Comparison of ENCODE assay signal across 1 cellular context in genomic region chr2:239129147-239129896, GRCh38.
TF ChIP-seq lines count a peak whose summit lies in the region.

No MANE protein-coding gene starts in this region.

TF ChIP-seq in GM23338, 12 proteins besides CTCF, POLR2A, EP300 and RAD21 (continued from another document):
- TF ChIP-seq, protein P1, sequence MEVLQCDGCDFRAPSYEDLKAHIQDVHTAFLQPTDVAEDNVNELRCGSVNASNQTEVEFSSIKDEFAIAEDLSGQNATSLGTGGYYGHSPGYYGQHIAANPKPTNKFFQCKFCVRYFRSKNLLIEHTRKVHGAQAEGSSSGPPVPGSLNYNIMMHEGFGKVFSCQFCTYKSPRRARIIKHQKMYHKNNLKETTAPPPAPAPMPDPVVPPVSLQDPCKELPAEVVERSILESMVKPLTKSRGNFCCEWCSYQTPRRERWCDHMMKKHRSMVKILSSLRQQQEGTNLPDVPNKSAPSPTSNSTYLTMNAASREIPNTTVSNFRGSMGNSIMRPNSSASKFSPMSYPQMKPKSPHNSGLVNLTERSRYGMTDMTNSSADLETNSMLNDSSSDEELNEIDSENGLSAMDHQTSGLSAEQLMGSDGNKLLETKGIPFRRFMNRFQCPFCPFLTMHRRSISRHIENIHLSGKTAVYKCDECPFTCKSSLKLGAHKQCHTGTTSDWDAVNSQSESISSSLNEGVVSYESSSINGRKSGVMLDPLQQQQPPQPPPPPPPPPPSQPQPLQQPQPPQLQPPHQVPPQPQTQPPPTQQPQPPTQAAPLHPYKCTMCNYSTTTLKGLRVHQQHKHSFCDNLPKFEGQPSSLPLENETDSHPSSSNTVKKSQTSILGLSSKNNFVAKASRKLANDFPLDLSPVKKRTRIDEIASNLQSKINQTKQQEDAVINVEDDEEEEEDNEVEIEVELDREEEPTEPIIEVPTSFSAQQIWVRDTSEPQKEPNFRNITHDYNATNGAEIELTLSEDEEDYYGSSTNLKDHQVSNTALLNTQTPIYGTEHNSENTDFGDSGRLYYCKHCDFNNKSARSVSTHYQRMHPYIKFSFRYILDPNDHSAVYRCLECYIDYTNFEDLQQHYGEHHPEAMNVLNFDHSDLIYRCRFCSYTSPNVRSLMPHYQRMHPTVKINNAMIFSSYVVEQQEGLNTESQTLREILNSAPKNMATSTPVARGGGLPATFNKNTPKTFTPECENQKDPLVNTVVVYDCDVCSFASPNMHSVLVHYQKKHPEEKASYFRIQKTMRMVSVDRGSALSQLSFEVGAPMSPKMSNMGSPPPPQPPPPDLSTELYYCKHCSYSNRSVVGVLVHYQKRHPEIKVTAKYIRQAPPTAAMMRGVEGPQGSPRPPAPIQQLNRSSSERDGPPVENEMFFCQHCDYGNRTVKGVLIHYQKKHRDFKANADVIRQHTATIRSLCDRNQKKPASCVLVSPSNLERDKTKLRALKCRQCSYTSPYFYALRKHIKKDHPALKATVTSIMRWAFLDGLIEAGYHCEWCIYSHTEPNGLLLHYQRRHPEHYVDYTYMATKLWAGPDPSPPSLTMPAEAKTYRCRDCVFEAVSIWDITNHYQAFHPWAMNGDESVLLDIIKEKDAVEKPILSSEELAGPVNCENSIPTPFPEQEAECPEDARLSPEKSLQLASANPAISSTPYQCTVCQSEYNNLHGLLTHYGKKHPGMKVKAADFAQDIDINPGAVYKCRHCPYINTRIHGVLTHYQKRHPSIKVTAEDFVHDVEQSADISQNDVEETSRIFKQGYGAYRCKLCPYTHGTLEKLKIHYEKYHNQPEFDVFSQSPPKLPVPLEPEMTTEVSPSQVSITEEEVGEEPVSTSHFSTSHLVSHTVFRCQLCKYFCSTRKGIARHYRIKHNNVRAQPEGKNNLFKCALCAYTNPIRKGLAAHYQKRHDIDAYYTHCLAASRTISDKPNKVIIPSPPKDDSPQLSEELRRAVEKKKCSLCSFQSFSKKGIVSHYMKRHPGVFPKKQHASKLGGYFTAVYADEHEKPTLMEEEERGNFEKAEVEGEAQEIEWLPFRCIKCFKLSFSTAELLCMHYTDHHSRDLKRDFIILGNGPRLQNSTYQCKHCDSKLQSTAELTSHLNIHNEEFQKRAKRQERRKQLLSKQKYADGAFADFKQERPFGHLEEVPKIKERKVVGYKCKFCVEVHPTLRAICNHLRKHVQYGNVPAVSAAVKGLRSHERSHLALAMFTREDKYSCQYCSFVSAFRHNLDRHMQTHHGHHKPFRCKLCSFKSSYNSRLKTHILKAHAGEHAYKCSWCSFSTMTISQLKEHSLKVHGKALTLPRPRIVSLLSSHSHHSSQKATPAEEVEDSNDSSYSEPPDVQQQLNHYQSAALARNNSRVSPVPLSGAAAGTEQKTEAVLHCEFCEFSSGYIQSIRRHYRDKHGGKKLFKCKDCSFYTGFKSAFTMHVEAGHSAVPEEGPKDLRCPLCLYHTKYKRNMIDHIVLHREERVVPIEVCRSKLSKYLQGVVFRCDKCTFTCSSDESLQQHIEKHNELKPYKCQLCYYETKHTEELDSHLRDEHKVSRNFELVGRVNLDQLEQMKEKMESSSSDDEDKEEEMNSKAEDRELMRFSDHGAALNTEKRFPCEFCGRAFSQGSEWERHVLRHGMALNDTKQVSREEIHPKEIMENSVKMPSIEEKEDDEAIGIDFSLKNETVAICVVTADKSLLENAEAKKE (CRISPR knock-in tag; IDR thresholded peaks at IDR 0.05), result no peak
- no peak for TF ChIP-seq NANOG (IDR thresholded peaks at IDR 0.05; ENCODE audit: borderline replicate concordance)
- TF ChIP-seq, protein P2, sequence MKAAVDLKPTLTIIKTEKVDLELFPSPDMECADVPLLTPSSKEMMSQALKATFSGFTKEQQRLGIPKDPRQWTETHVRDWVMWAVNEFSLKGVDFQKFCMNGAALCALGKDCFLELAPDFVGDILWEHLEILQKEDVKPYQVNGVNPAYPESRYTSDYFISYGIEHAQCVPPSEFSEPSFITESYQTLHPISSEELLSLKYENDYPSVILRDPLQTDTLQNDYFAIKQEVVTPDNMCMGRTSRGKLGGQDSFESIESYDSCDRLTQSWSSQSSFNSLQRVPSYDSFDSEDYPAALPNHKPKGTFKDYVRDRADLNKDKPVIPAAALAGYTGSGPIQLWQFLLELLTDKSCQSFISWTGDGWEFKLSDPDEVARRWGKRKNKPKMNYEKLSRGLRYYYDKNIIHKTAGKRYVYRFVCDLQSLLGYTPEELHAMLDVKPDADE (IDR thresholded peaks at IDR 0.05), result no peak
